In the genomic region with DNA sequence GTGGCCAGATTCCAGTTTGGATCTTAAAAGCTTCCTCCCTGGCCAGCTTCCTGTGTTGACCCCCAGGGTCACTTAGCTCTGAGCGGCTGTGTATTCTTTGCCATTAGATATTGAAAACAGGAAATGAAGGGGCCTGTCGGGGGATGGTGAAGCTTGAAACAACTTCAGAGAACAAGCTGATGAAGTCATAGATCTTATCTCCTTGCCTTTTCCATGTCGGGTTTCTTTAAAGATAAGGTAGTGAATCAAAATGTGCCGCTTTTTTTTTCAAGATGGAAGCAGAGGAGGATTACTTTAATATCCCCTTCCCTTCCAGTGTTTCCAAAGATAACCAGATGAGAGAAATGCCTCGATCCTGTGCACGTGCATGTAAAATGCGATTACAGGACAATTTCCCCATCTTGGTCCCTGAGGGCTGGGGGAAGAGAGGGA, we compare ENCODE assay signal across 9 cellular contexts.
DNase-seq lines count a peak whose midpoint lies in the region; ATAC-seq and FAIRE-seq lines count a peak whose summit lies in the region.
"Had no signal": no experiment of that assay in that cellular context is flagged by ENCODE, and none has a peak within 500 bp of the region (broad histone marks: within the 10 kb centered on the region; RNA-seq: fewer than 3 reads in every experiment).

No MANE protein-coding gene starts in this region.

- no peaks in the 10 kb centered on the region for H3K27me3 ChIP-seq in HAP-1 (ENCODE audit: low read depth)

- H3K36me3 ChIP-seq in HAP-1 (replicated peaks): no peaks in the 10 kb centered on the region

- peak; percentile 1 for DNase-seq in HTR-8/SVneo (ENCODE audit: insufficient read length, low spot score)
- DNase-seq in effector CD4-positive, alpha-beta T cell: peak; percentile 45
- peak; percentile 26 to 33 for DNase-seq in stimulated activated CD4-positive, alpha-beta T cell treated with anti-CD3 and anti-CD28 coated beads, Interleukin-15, amount 100 ng/mL, for 48 hours (ENCODE audit: low read depth in 2 of 2)
- no peak for DNase-seq in HAP-1 (ENCODE audit: low spot score in 2 of 2)
- no peak for DNase-seq in ureter (ENCODE audit: low spot score)
- DNase-seq in retina: no peak

- H3K4me1 ChIP-seq in HAP-1: no peaks in the 10 kb centered on the region

- H3K9me3 ChIP-seq in HAP-1: no peaks in the 10 kb centered on the region

- in situ Hi-C loops in HAP-1 (cut with MboI; ENCODE audit: low sequenced_read_pairs): no loop called here

- no peak overlapping the region for H3K4me3 ChIP-seq in HAP-1
- H3K4me3 ChIP-seq: skin epidermis had no signal

- peak; percentile 67 to 73 for ATAC-seq in activated CD4-positive, CD25-positive, alpha-beta regulatory T cell treated with anti-CD3 and anti-CD28 coated beads, Interleukin-2, amount 50 U/mL, for 24 hours
- ATAC-seq in HG03280 (IDR thresholded peaks at IDR 0.05; ENCODE audit: unreplicated experiment): no peak

- FAIRE-seq in HTR-8/SVneo (lab: Jason Lieb, UNC): no peak

Comparison
In these comparisons a context has a peak if more than half of its experiments do, and no peak if none do; other contexts are left out.
1. DNase-seq: peak in HTR-8/SVneo (single experiment), effector CD4-positive, alpha-beta T cell (single experiment) and stimulated activated CD4-positive, alpha-beta T cell treated with anti-CD3 and anti-CD28 coated beads, Interleukin-15, amount 100 ng/mL, for 48 hours (2 of 2); none in HAP-1 (0 of 2), ureter (single experiment) and retina (single experiment).